In the genomic region with DNA sequence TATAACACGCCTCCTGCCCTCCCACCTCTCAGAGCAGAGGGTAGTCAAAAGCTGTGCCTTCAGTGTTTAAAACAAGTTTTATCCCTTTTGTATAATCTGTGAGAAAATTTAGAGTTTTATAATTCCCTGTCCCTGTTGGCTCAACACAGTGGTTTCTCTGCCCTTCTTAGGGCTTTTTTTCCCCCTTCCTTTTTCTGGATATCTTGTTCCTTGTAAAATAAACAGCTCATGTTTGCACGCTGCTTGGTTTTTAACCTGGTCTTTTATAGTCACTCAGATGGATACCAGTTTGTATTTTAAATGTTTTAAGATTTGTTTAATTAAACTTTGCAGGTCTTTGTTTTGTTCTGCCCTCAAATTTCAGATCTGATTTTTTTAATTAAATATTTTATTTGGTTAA, we compare ENCODE assay signal across 15 cellular contexts.
"Had no signal": no experiment of that assay in that cellular context is flagged by ENCODE, and none has a peak within 500 bp of the region (broad histone marks: within the 10 kb centered on the region; RNA-seq: fewer than 3 reads in every experiment).

No MANE protein-coding gene starts in this region.

- H3K27me3 Mint-ChIP-seq: activated T-helper 17 cell treated with anti-CD3 and anti-CD28 coated beads, Interleukin-2, amount 50 U/mL, for 72 hours; natural killer cell treated with Interleukin-12 subunit alpha and Interleukin-12 subunit beta and Interleukin-15 and Interleukin-18, amount 100 ng/mL, for 72 hours; stimulated activated naive CD8-positive, alpha-beta T cell treated with anti-CD3 and anti-CD28 coated beads, Interleukin-15, amount 100 ng/mL, for 72 hours had no signal

- H3K27ac ChIP-seq: adrenal gland, gastroesophageal sphincter, thoracic aorta had no signal

- H3K4me1 ChIP-seq: adrenal gland, gastroesophageal sphincter had no signal

- H3K27me3 ChIP-seq: adrenal gland had no signal

- H3K9me3 Mint-ChIP-seq: activated naive CD4-positive, alpha-beta T cell treated with anti-CD3 and anti-CD28 coated beads, Interleukin-2, amount 10 ng/mL, durations not matched to agents 7 days and 5 days; activated T-helper 17 cell treated with anti-CD3 and anti-CD28 coated beads, Interleukin-2, amount 50 U/mL, for 72 hours; natural killer cell treated with Interleukin-12 subunit alpha and Interleukin-12 subunit beta and Interleukin-15 and Interleukin-18, amount 100 ng/mL, for 72 hours; stimulated activated naive CD8-positive, alpha-beta T cell treated with anti-CD3 and anti-CD28 coated beads, Interleukin-15, amount 100 ng/mL, for 72 hours had no signal

- H3K36me3 Mint-ChIP-seq: activated naive CD4-positive, alpha-beta T cell treated with anti-CD3 and anti-CD28 coated beads, Interleukin-2, amount 10 ng/mL, durations not matched to agents 7 days and 5 days; natural killer cell treated with Interleukin-12 subunit alpha and Interleukin-12 subunit beta and Interleukin-15 and Interleukin-18, amount 100 ng/mL, for 72 hours had no signal

- H3K4me1 Mint-ChIP-seq: activated naive CD4-positive, alpha-beta T cell treated with anti-CD3 and anti-CD28 coated beads, Interleukin-2, amount 10 ng/mL, durations not matched to agents 7 days and 5 days; activated T-helper 17 cell treated with anti-CD3 and anti-CD28 coated beads, Interleukin-2, amount 50 U/mL, for 72 hours; stimulated activated naive CD8-positive, alpha-beta T cell treated with anti-CD3 and anti-CD28 coated beads, Interleukin-15, amount 100 ng/mL, for 72 hours had no signal

- H3K4me3 Mint-ChIP-seq: activated naive CD4-positive, alpha-beta T cell treated with anti-CD3 and anti-CD28 coated beads, Interleukin-2, amount 10 ng/mL, durations not matched to agents 7 days and 5 days; activated T-helper 17 cell treated with anti-CD3 and anti-CD28 coated beads, Interleukin-2, amount 50 U/mL, for 72 hours; natural killer cell treated with Interleukin-12 subunit alpha and Interleukin-12 subunit beta and Interleukin-15 and Interleukin-18, amount 100 ng/mL, for 72 hours; stimulated activated naive CD8-positive, alpha-beta T cell treated with anti-CD3 and anti-CD28 coated beads, Interleukin-15, amount 100 ng/mL, for 72 hours had no signal

- DNase-seq: activated CD4-positive, alpha-beta T cell treated with anti-CD3 and anti-CD28 coated beads, Interleukin-2, amount 50 U/mL, for 1 hour; activated naive CD4-positive, alpha-beta T cell treated with anti-CD3 and anti-CD28 coated beads, Interleukin-2, amount 10 ng/mL, durations not matched to agents 7 days and 5 days; activated T-cell treated with anti-CD3 and anti-CD28 coated beads for 4 hours; adrenal gland; central memory CD4-positive, alpha-beta T cell; cortex of kidney; effector CD8-positive, alpha-beta T cell; stimulated activated CD4-positive, alpha-beta T cell treated with anti-CD3 and anti-CD28 coated beads, Interleukin-4, amount 100 ng/mL, for 1 hour; stimulated activated CD8-positive, alpha-beta memory T cell treated with anti-CD3 and anti-CD28 coated beads, Interleukin-4, amount 100 ng/mL, for 48 hours; stimulated activated naive CD8-positive, alpha-beta T cell treated with anti-CD3 and anti-CD28 coated beads, Interleukin-15, amount 100 ng/mL, for 72 hours had no signal

- H3K9me3 ChIP-seq: adrenal gland, gastroesophageal sphincter, mucosa of descending colon, thoracic aorta had no signal

- H3K4me3 ChIP-seq: adrenal gland, gastroesophageal sphincter, mucosa of descending colon, thoracic aorta had no signal

- H3K27ac Mint-ChIP-seq: activated naive CD4-positive, alpha-beta T cell treated with anti-CD3 and anti-CD28 coated beads, Interleukin-2, amount 10 ng/mL, durations not matched to agents 7 days and 5 days; activated T-helper 17 cell treated with anti-CD3 and anti-CD28 coated beads, Interleukin-2, amount 50 U/mL, for 72 hours; natural killer cell treated with Interleukin-12 subunit alpha and Interleukin-12 subunit beta and Interleukin-15 and Interleukin-18, amount 100 ng/mL, for 72 hours had no signal

- H3K36me3 ChIP-seq: adrenal gland, gastroesophageal sphincter, thoracic aorta had no signal
